In the genomic region with DNA sequence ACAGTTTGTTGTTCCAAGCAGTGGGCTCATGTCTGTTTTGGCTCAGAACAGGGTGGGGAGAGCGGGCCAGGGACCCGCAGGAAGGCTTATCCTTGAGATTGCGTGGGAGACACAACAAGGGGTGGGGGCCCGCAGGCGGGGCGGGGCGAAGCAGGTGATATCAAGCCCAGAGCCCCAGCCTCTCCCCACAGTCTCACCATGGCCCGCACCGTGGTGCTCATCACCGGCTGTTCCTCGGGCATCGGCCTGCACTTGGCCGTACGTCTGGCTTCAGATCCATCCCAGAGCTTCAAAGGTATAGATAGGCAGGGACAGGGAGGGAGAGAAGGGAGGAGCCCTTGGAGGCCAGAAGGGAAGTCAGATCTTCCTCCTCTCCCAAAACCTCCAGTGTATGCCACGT, we compare ENCODE assay signal across 8 cellular contexts. TPM values are rescaled to one million over a fixed set of nuclear protein-coding genes. Genes with fewer than 3 reads are reported as not detected.
DNase-seq lines count a peak whose midpoint lies in the region; ATAC-seq and TF ChIP-seq lines count a peak whose summit lies in the region.
"Not testable (repeated sequence)": the region's sequence is repeated elsewhere in the genome, so short reads cannot be mapped to it uniquely, and the experiment has no call there.

A gene with protein sequence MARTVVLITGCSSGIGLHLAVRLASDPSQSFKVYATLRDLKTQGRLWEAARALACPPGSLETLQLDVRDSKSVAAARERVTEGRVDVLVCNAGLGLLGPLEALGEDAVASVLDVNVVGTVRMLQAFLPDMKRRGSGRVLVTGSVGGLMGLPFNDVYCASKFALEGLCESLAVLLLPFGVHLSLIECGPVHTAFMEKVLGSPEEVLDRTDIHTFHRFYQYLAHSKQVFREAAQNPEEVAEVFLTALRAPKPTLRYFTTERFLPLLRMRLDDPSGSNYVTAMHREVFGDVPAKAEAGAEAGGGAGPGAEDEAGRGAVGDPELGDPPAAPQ (plus strand): TSS at position 188 of the 400 bp plus-strand sequence. CDS start 11 bp downstream, at position 199.

- not testable (repeated sequence) for H4K20me1 ChIP-seq in GM23338 (replicated peaks; ENCODE audit: insufficient read depth); hepatocyte (ENCODE audit: insufficient read depth, poor library complexity, severe bottlenecking); smooth muscle cell (ENCODE audit: low read depth)

- not testable (repeated sequence) for H3K4me1 ChIP-seq in ACC112 (ENCODE audit: control insufficient read depth, insufficient read depth, low read length, unreplicated experiment)
- H3K4me1 ChIP-seq in GM23338 (ENCODE audit: insufficient read depth): peaks cover 12% of the 10 kb centered on the region
- H3K4me1 ChIP-seq in duodenal mucosa (ENCODE audit: control insufficient read depth in 1 of 2, insufficient read depth in 2 of 2, low read length in 2 of 2): peaks cover 14 to 26% of the 10 kb centered on the region in 2 donors
- peaks cover 20% of the 10 kb centered on the region for H3K4me1 ChIP-seq in hepatocyte (ENCODE audit: insufficient read depth)
- peaks cover 14 to 15% of the 10 kb centered on the region in 2 donors for H3K4me1 ChIP-seq in naive thymus-derived CD4-positive, alpha-beta T cell (ENCODE audit: control insufficient read depth in 2 of 2, insufficient read depth in 2 of 2, low read length in 2 of 2)
- H3K4me1 ChIP-seq in smooth muscle cell (ENCODE audit: low read depth): peaks cover 21% of the 10 kb centered on the region

- not testable (repeated sequence) for TF ChIP-seq CTCF in GM23338 (conservative IDR thresholded peaks at IDR 0.05; ENCODE audit: low read depth in 2 of 2); RWPE1 (conservative IDR thresholded peaks at IDR 0.05; ENCODE audit: low read depth); hepatocyte (IDR thresholded peaks at IDR 0.05; ENCODE audit: poor library complexity); smooth muscle cell (IDR thresholded peaks at IDR 0.05; ENCODE audit: borderline replicate concordance, insufficient read depth, poor library complexity, severe bottlenecking)

- POLR2A ChIA-PET in RWPE1 (lab: Yijun Ruan, JAX; ENCODE audit: low non-redundant PET): not testable (repeated sequence)
- POLR2A ChIA-PET in naive thymus-derived CD4-positive, alpha-beta T cell (lab: Charles Lee): interaction anchor here (2.6 to 3.2 kb wide), 2 partner anchors 14 to 16 kb away, joined by 19 to 26 read pairs; partner anchors contain the start of genes MLX and NAGLU

- H3K79me2 ChIP-seq in ACC112 (ENCODE audit: control insufficient read depth, insufficient read depth, low read length, unreplicated experiment); GM23338 (replicated peaks; ENCODE audit: insufficient read depth): not testable (repeated sequence)
- H3K79me2 ChIP-seq in hepatocyte (peaks cover 26% of the 10 kb centered on the region), smooth muscle cell (ENCODE audit: low read depth) (peaks cover 20% of the 10 kb centered on the region)

- H3K9me3 ChIP-seq in duodenal mucosa (ENCODE audit: control insufficient read depth in 1 of 2, low read length in 2 of 2); hepatocyte (ENCODE audit: low read depth); naive thymus-derived CD4-positive, alpha-beta T cell (ENCODE audit: control insufficient read depth in 2 of 3, low read length in 3 of 3); smooth muscle cell (replicated peaks; ENCODE audit: low read depth): not testable (repeated sequence)

- not testable (repeated sequence) for H3K27me3 ChIP-seq in ACC112 (ENCODE audit: insufficient read depth, low read length); GM23338 (ENCODE audit: insufficient read depth); duodenal mucosa (ENCODE audit: control insufficient read depth in 1 of 2, insufficient read depth in 2 of 2, low read length in 2 of 2); hepatocyte; naive thymus-derived CD4-positive, alpha-beta T cell (ENCODE audit: control insufficient read depth in 2 of 2, insufficient read depth in 2 of 2, low read length in 2 of 2); smooth muscle cell (ENCODE audit: low read depth)

- peaks cover 21% of the 10 kb centered on the region for H3K4me1 Mint-ChIP-seq in GM23338
- peaks cover 28% of the 10 kb centered on the region for H3K4me1 Mint-ChIP-seq in activated naive CD4-positive, alpha-beta T cell treated with anti-CD3 and anti-CD28 coated beads for 36 hours (ENCODE audit: low read depth)
- H3K4me1 Mint-ChIP-seq in naive thymus-derived CD4-positive, alpha-beta T cell: peaks cover 12 to 52% (median 33%) of the 10 kb centered on the region in 7 donors

- not testable (repeated sequence) for H3K9me3 Mint-ChIP-seq in GM23338; activated naive CD4-positive, alpha-beta T cell treated with anti-CD3 and anti-CD28 coated beads for 36 hours; naive thymus-derived CD4-positive, alpha-beta T cell

- H2AFZ ChIP-seq in ACC112 (ENCODE audit: low read length, unreplicated experiment); GM23338; hepatocyte; smooth muscle cell (ENCODE audit: low read depth): not testable (repeated sequence)

- ATAC-seq in GM23338; naive thymus-derived CD4-positive, alpha-beta T cell: not testable (repeated sequence)

- intact Hi-C loops in activated naive CD4-positive, alpha-beta T cell treated with anti-CD3 and anti-CD28 coated beads for 36 hours (cut with micrococcal nuclease); naive thymus-derived CD4-positive, alpha-beta T cell (cut with micrococcal nuclease): not testable (repeated sequence)

- peak within 1 kb of the TSS; percentile 87 for H3K4me3 Mint-ChIP-seq in GM23338
- peak within 1 kb of the TSS; percentile 92 for H3K4me3 Mint-ChIP-seq in activated naive CD4-positive, alpha-beta T cell treated with anti-CD3 and anti-CD28 coated beads for 36 hours
- H3K4me3 Mint-ChIP-seq in naive thymus-derived CD4-positive, alpha-beta T cell: peak within 1 kb of the TSS; percentile 84 to 95 (median 90)

- not testable (repeated sequence) for H3K36me3 Mint-ChIP-seq in GM23338 (ENCODE audit: low read depth); activated naive CD4-positive, alpha-beta T cell treated with anti-CD3 and anti-CD28 coated beads for 36 hours (ENCODE audit: low read depth); naive thymus-derived CD4-positive, alpha-beta T cell

- peak within 1 kb of the TSS; percentile 90 for H3K4me3 ChIP-seq in ACC112 (ENCODE audit: low read depth, low read length)
- peak within 1 kb of the TSS; percentile 93 for H3K4me3 ChIP-seq in GM23338
- peak within 1 kb of the TSS; percentile 84 to 95 for H3K4me3 ChIP-seq in duodenal mucosa (ENCODE audit: low read depth in 1 of 2, low read length in 2 of 2)
- not testable (repeated sequence) for H3K4me3 ChIP-seq in hepatocyte; naive thymus-derived CD4-positive, alpha-beta T cell (ENCODE audit: low read length)
- H3K4me3 ChIP-seq in smooth muscle cell: peak within 1 kb of the TSS; percentile 69

- H3K9ac ChIP-seq in duodenal mucosa (ENCODE audit: low read depth in 1 of 2, low read length in 2 of 2): peak within 1 kb of the TSS in 1 of 2 donors; percentile 90
- H3K9ac ChIP-seq in smooth muscle cell (ENCODE audit: low read depth): not testable (repeated sequence)

- peaks cover 20% of the 10 kb centered on the region for H3K27me3 Mint-ChIP-seq in GM23338 (ENCODE audit: insufficient read depth, low read depth, poor library complexity)
- H3K27me3 Mint-ChIP-seq in activated naive CD4-positive, alpha-beta T cell treated with anti-CD3 and anti-CD28 coated beads for 36 hours (ENCODE audit: low read depth); naive thymus-derived CD4-positive, alpha-beta T cell: not testable (repeated sequence)

- WGBS in hepatocyte (ENCODE audit: low lambda C conversion rate, missing lambda C conversion rate): 97% methylated on average over 9 of the region's 15 CpGs
- 95% methylated on average over 15 of the region's 15 CpGs for WGBS in smooth muscle cell (ENCODE audit: low lambda C conversion rate)

- H3K9me2 ChIP-seq in GM23338 (ENCODE audit: insufficient read depth); hepatocyte (replicated peaks; ENCODE audit: insufficient read depth): not testable (repeated sequence)

- not testable (repeated sequence) for H3K36me3 ChIP-seq in ACC112 (ENCODE audit: insufficient read depth, low read length); GM23338 (ENCODE audit: insufficient read depth); duodenal mucosa (ENCODE audit: control insufficient read depth in 1 of 2, insufficient read depth in 2 of 2, low read length in 2 of 2); hepatocyte (replicated peaks; ENCODE audit: insufficient read depth, low read depth); naive thymus-derived CD4-positive, alpha-beta T cell (ENCODE audit: control insufficient read depth in 2 of 3, insufficient read depth in 3 of 3, low read length in 3 of 3); smooth muscle cell (ENCODE audit: low read depth)

- DNase-seq in GM23338 (ENCODE audit: low spot score); RWPE1 (ENCODE audit: low spot score); activated naive CD4-positive, alpha-beta T cell treated with anti-CD3 and anti-CD28 coated beads for 36 hours; hepatocyte (ENCODE audit: low spot score); naive thymus-derived CD4-positive, alpha-beta T cell; smooth muscle cell (lab: John Stamatoyannopoulos, UW; ENCODE audit: unreplicated experiment): not testable (repeated sequence)

- H3K27ac ChIP-seq in ACC112 (ENCODE audit: low read depth, low read length); GM23338 (ENCODE audit: low read depth); duodenal mucosa (ENCODE audit: low read depth, low read length); smooth muscle cell (ENCODE audit: low read depth): not testable (repeated sequence)
- H3K27ac ChIP-seq in RWPE1: peak within 1 kb of the TSS; percentile 90
- peak within 1 kb of the TSS; percentile 96 for H3K27ac ChIP-seq in hepatocyte
- peak within 1 kb of the TSS; percentile 86 for H3K27ac ChIP-seq in naive thymus-derived CD4-positive, alpha-beta T cell (ENCODE audit: low read depth, low read length)

- H3K27ac Mint-ChIP-seq in GM23338: not testable (repeated sequence)
- peak within 1 kb of the TSS; percentile 91 for H3K27ac Mint-ChIP-seq in activated naive CD4-positive, alpha-beta T cell treated with anti-CD3 and anti-CD28 coated beads for 36 hours
- H3K27ac Mint-ChIP-seq in naive thymus-derived CD4-positive, alpha-beta T cell: peak within 1 kb of the TSS; percentile 80 to 93 (median 90)

- H3F3A ChIP-seq in GM23338 (replicated peaks; ENCODE audit: low read depth); smooth muscle cell (ENCODE audit: low read depth): not testable (repeated sequence)

- CTCF ChIA-PET in RWPE1 (lab: Yijun Ruan, JAX): interaction anchor here (1.4 kb wide), 1 partner anchor 16 kb away, joined by 4 read pairs; the partner anchor contains the start of gene NAGLU
- CTCF ChIA-PET in activated naive CD4-positive, alpha-beta T cell treated with anti-CD3 and anti-CD28 coated beads for 36 hours (lab: Charles Lee): interaction anchor here (1.2 kb wide), 1 partner anchor 11 kb away, joined by 4 read pairs; no protein-coding TSS in a partner anchor
- CTCF ChIA-PET in naive thymus-derived CD4-positive, alpha-beta T cell (lab: Charles Lee): not testable (repeated sequence)

- peak within 1 kb of the TSS; percentile 92 for H3K4me2 ChIP-seq in GM23338
- H3K4me2 ChIP-seq in hepatocyte: peak within 1 kb of the TSS; percentile 98
- H3K4me2 ChIP-seq in smooth muscle cell: peak within 1 kb of the TSS; percentile 96

RNA-seq across cellular contexts. Expression of the gene that starts here (rescaled TPM):
- total RNA-seq in GM23338 (2014; rRNA removed; shearing (Covaris generic)): 0.97 and 1.7 TPM in 2 replicates
- polyA plus RNA-seq in GM23338 (2016; fragmentation: Nextera tagmentation; extraction: Ambion mirVana) (1.7 and 1.8 TPM in 2 replicates), hepatocyte (4.8 and 6.6 TPM in 2 replicates), smooth muscle cell (3.3 and 3.5 TPM in 2 replicates)
- total RNA-seq in activated naive CD4-positive, alpha-beta T cell treated with anti-CD3 and anti-CD28 coated beads for 36 hours: under 1 TPM; 0.26 to 0.67 TPM
- total RNA-seq in hepatocyte (0.12 and 2.7 TPM in 2 replicates), smooth muscle cell (0.40 TPM in 1 of 2 replicates, not detected in the other)
- 1 to 10 TPM; 1.2 to 2.2 (median 1.9) TPM for total RNA-seq in naive thymus-derived CD4-positive, alpha-beta T cell
- polyA plus RNA-seq in naive thymus-derived CD4-positive, alpha-beta T cell: under 1 TPM; 0.39 to 0.59 TPM
